Comparison of ENCODE assay signal across 35 cellular contexts in genomic region chr1:56916630-56917029, GRCh38. TPM values are rescaled to one million over a fixed set of nuclear protein-coding genes. Genes with fewer than 3 reads are reported as not detected.
"Had no signal": no experiment of that assay in that cellular context is flagged by ENCODE, and none has a peak within 500 bp of the region (broad histone marks: within the 10 kb centered on the region; RNA-seq: fewer than 3 reads in every experiment).

No MANE protein-coding gene starts in this region.

- H3K9me3 Mint-ChIP-seq: natural killer cell; nephron; stimulated activated memory B cell treated with anti-CD40 and anti-IgM and Interleukin-4, amounts not matched to agents 10 μg/mL and 1 μg/mL and 100 μg/mL, for 72 hours; stimulated activated naive CD8-positive, alpha-beta T cell treated with anti-CD3 and anti-CD28 coated beads, Interleukin-15, amount 100 ng/mL, for 72 hours had no signal

- H3K4me1 ChIP-seq: parathyroid adenoma, psoas muscle, spleen, suprapubic skin, testis, tibial artery, transverse colon, uterus had no signal

- H3K36me3 Mint-ChIP-seq: natural killer cell; neural progenitor cell; stimulated activated memory B cell treated with anti-CD40 and anti-IgM and Interleukin-4, amounts not matched to agents 10 μg/mL and 1 μg/mL and 100 μg/mL, for 72 hours; type B pancreatic cell had no signal

- H3K4me3 ChIP-seq: neural progenitor cell, ovary, psoas muscle, skin epidermis, smooth muscle cell, spleen, suprapubic skin, testis, tibial artery, transverse colon, upper lobe of right lung, uterus had no signal

- H3K4me1 Mint-ChIP-seq: stimulated activated memory B cell treated with anti-CD40 and anti-IgM and Interleukin-4, amounts not matched to agents 10 μg/mL and 1 μg/mL and 100 μg/mL, for 72 hours; stimulated activated naive CD8-positive, alpha-beta T cell treated with anti-CD3 and anti-CD28 coated beads, Interleukin-15, amount 100 ng/mL, for 72 hours had no signal

- H3K36me3 ChIP-seq: neural progenitor cell, ovary, spleen, suprapubic skin, tibial artery, transverse colon, upper lobe of right lung, uterus had no signal

- H3K4me3 Mint-ChIP-seq: natural killer cell; nephron; neural progenitor cell; stimulated activated memory B cell treated with anti-CD40 and anti-IgM and Interleukin-4, amounts not matched to agents 10 μg/mL and 1 μg/mL and 100 μg/mL, for 72 hours; stimulated activated naive CD8-positive, alpha-beta T cell treated with anti-CD3 and anti-CD28 coated beads, Interleukin-15, amount 100 ng/mL, for 72 hours; type B pancreatic cell had no signal

- H3K27ac Mint-ChIP-seq: natural killer cell; neural progenitor cell; progenitor cell of endocrine pancreas; stimulated activated memory B cell treated with anti-CD40 and anti-IgM and Interleukin-4, amounts not matched to agents 10 μg/mL and 1 μg/mL and 100 μg/mL, for 72 hours; stimulated activated naive CD8-positive, alpha-beta T cell treated with anti-CD3 and anti-CD28 coated beads, Interleukin-15, amount 100 ng/mL, for 72 hours; type B pancreatic cell had no signal

- H3K9me3 ChIP-seq: ovary, psoas muscle, spleen, suprapubic skin, testis, tibial artery, transverse colon, upper lobe of right lung, uterus had no signal

- DNase-seq: natural killer cell; occipital lobe; ovary; posterior cingulate gyrus; psoas muscle; right cardiac atrium; spleen; stimulated activated CD4-positive, alpha-beta T cell treated with anti-CD3 and anti-CD28 coated beads, Interleukin-12 subunit alpha, Interleukin-12 subunit beta, amount 100 ng/mL, for 4 hours; stimulated activated CD4-positive, alpha-beta T cell treated with anti-CD3 and anti-CD28 coated beads, Interleukin-1b, Interleukin-23, amount 100 ng/mL, for 48 hours; stimulated activated CD4-positive, alpha-beta T cell treated with anti-CD3 and anti-CD28 coated beads, Interleukin-4, amount 100 ng/mL, for 1 hour; stimulated activated CD4-positive, alpha-beta T cell treated with anti-CD3 and anti-CD28 coated beads, Interleukin-4, amount 100 ng/mL, for 4 hours; stimulated activated CD8-positive, alpha-beta memory T cell treated with anti-CD3 and anti-CD28 coated beads, Interleukin-4, amount 100 ng/mL, for 48 hours; stimulated activated naive CD4-positive, alpha-beta T cell; stimulated activated naive CD8-positive, alpha-beta T cell treated with anti-CD3 and anti-CD28 coated beads, Interleukin-15, amount 100 ng/mL, for 72 hours; stimulated activated naive CD8-positive, alpha-beta T cell treated with anti-CD3 and anti-CD28 coated beads, Interleukin-15, Interleukin-2, amounts not matched to agents 100 U/mL and 50 U/mL, for 24 hours; substantia nigra; testis; tibial artery; transverse colon; uterus had no signal

- H3K27me3 ChIP-seq: neural progenitor cell, ovary, suprapubic skin, testis, tibial artery, transverse colon, upper lobe of right lung, uterus had no signal

- H3K27ac ChIP-seq: neural progenitor cell, ovary, parathyroid adenoma, psoas muscle, skin epidermis, spleen, suprapubic skin, testis, tibial artery, transverse colon, upper lobe of right lung, uterus had no signal

- H3K9ac ChIP-seq: neural progenitor cell, parathyroid adenoma had no signal

- ATAC-seq: natural killer cell; psoas muscle; sciatic nerve; stimulated activated naive CD8-positive, alpha-beta T cell treated with anti-CD3 and anti-CD28 coated beads, Interleukin-15, amount 100 ng/mL, for 72 hours; stimulated activated naive CD8-positive, alpha-beta T cell treated with anti-CD3 and anti-CD28 coated beads, Interleukin-15, Interleukin-2, amounts not matched to agents 100 U/mL and 50 U/mL, for 24 hours had no signal

RNA-seq across cellular contexts. Expression of gene C8B, which starts 49.2 kb away (rescaled TPM):
- total RNA-seq: natural killer cell, occipital lobe, osteoblast, psoas muscle, renal cortical epithelial cell, right cardiac atrium, sciatic nerve, spleen, suprapubic skin, transverse colon, upper lobe of right lung, urinary bladder, uterus had no signal
- polyA plus RNA-seq: neural cell, ovary, psoas muscle, right cardiac atrium, smooth muscle cell, spleen had no signal
